9 cellular contexts compared by ENCODE assay signal in the genomic region with DNA sequence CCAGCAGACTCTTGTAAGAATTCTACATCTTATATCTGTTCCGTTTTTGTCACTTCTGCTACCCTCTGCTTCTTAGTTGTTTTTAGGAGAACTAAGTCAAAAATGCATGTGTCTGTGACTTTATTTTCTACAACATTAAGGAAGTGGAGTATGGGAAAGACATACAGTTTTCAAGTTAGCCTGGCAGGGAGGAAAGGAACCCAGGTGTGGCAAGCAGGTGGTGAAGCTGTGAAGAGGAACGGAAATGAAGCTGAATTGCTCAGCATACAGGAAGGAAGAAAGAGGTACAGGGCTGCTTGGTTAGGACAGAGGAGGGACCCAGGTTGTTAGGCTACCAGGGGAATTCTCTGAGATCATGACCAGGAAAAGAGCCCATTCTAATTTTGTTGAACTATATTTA. TPM values are rescaled to one million over a fixed set of nuclear protein-coding genes. Genes with fewer than 3 reads are reported as not detected.
DNase-seq lines count a peak whose midpoint lies in the region; ATAC-seq, FAIRE-seq and TF ChIP-seq lines count a peak whose summit lies in the region.
"Had no signal": no experiment of that assay in that cellular context is flagged by ENCODE, and none has a peak within 500 bp of the region (broad histone marks: within the 10 kb centered on the region; RNA-seq: fewer than 3 reads in every experiment).

No MANE protein-coding gene starts in this region.

- no peak for TF ChIP-seq CTCF in A549 (IDR thresholded peaks at IDR 0.05)
- TF ChIP-seq CTCF in left ventricle myocardium inferior (IDR thresholded peaks at IDR 0.05; ENCODE audit: borderline replicate concordance): no peak
- no peak for TF ChIP-seq CTCF in GM20000 (IDR thresholded peaks at IDR 0.05; ENCODE audit: extremely low read depth, missing control alignments)

- H3K4me1 ChIP-seq in A549: peaks cover 87% of the 10 kb centered on the region
- peaks cover 85% of the 10 kb centered on the region for H3K4me1 ChIP-seq in left ventricle myocardium inferior

- peak overlapping the region; percentile 98 for H3K4me2 ChIP-seq in A549

- ATAC-seq in A549 (no peak), GM19324 (IDR thresholded peaks at IDR 0.05; ENCODE audit: low FRiP score, unreplicated experiment) (peak; percentile 54)

- no peak for TF ChIP-seq RAD21 in A549 (conservative IDR thresholded peaks at IDR 0.05 in 1 of 2, IDR thresholded peaks at IDR 0.05 in 1 of 2)

- CTCF ChIA-PET in A549 (lab: Yijun Ruan, JAX): interaction anchor here (1.1 to 1.4 kb wide), 2 partner anchors 11 to 12 kb away, joined by 3 read pairs; no protein-coding TSS in a partner anchor

- H3K4me3 ChIP-seq in A549 (peak overlapping the region; percentile 42; the same call in 2 of the 3 replicates), left ventricle myocardium inferior (peak overlapping the region; percentile 56)

- WGBS in A549 (ENCODE audit: missing lambda C conversion rate): 40% methylated on average over 2 of the region's 2 CpGs

- intact Hi-C loops in left ventricle myocardium inferior (cut with micrococcal nuclease): no loop called here

- H3K9me3 ChIP-seq in A549 (no peaks in the 10 kb centered on the region), left ventricle myocardium inferior (replicated peaks) (no peaks in the 10 kb centered on the region)

- H3K27ac ChIP-seq in A549: peak overlapping the region; percentile 78 to 85
- H3K27ac ChIP-seq in left ventricle myocardium inferior (replicated peaks): peak overlapping the region; percentile 85

- no peak for FAIRE-seq in A549 (lab: Jason Lieb, UNC)

- H3K27me3 ChIP-seq in left ventricle myocardium inferior (ENCODE audit: low read depth): no peaks in the 10 kb centered on the region

- TF ChIP-seq POLR2A in A549 (IDR thresholded peaks at IDR 0.05; ENCODE audit: low read length): no peak

- TF ChIP-seq EP300 in A549 (IDR thresholded peaks at IDR 0.05): no peak

- DNase-seq in A549 (ENCODE audit: low read depth in 1 of 2, low spot score in 1 of 2) (no peak), NCI-H69 (lab: John Stamatoyannopoulos, UW) (peak; percentile 83), left ventricle myocardium inferior (no peak), GM20000 (ENCODE audit: low spot score) (no peak), SW480 (ENCODE audit: low spot score) (no peak)
- no peak for DNase-seq in stimulated activated CD4-positive, alpha-beta T cell treated with anti-CD3 and anti-CD28 coated beads, Interleukin-2, amount 100 ng/mL, for 24 hours
- DNase-seq in activated CD8-positive, alpha-beta memory T cell treated with anti-CD3 and anti-CD28 coated beads, Interleukin-2, amount 50 U/mL, for 48 hours: no peak

- POLR2A ChIA-PET in A549 (lab: Yijun Ruan, JAX): no interaction called here

- no peaks in the 10 kb centered on the region for H3K36me3 ChIP-seq in left ventricle myocardium inferior

TF ChIP-seq in A549, 52 proteins besides CTCF, POLR2A, EP300 and RAD21:
- TF ChIP-seq CEBPB (IDR thresholded peaks at IDR 0.05) (no peak), FOXS1 (CRISPR knock-in tag; IDR thresholded peaks at IDR 0.05) (no peak), SMC3 (IDR thresholded peaks at IDR 0.05) (no peak), HOXB13 (CRISPR knock-in tag; IDR thresholded peaks at IDR 0.05; ENCODE audit: low read depth) (no peak), ZNF302 (CRISPR knock-in tag; IDR thresholded peaks at IDR 0.05) (no peak), HOXB5 (CRISPR knock-in tag; IDR thresholded peaks at IDR 0.05) (no peak)
- TF ChIP-seq, protein P1, sequence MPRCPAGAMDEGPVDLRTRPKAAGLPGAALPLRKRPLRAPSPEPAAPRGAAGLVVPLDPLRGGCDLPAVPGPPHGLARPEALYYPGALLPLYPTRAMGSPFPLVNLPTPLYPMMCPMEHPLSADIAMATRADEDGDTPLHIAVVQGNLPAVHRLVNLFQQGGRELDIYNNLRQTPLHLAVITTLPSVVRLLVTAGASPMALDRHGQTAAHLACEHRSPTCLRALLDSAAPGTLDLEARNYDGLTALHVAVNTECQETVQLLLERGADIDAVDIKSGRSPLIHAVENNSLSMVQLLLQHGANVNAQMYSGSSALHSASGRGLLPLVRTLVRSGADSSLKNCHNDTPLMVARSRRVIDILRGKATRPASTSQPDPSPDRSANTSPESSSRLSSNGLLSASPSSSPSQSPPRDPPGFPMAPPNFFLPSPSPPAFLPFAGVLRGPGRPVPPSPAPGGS (IDR thresholded peaks at IDR 0.05): no peak

RNA-seq across cellular contexts. Expression of a gene that starts 9.4 kb away (rescaled TPM):
- polyA plus RNA-seq in A549 (2011; rRNA removed) (18.7 and 23.2 TPM in 2 replicates), A549 (2017; fragmentation: RNase III; extraction: RNeasy Plus Mini Kit Qiagen cat#74134 plus additional on column Dnase treatment) (5.8 to 6.8 TPM (median 6.4 TPM) in 3 replicates)
- 1.9 and 2.6 TPM in 2 replicates for polyA plus RNA-seq in A549 (2012; cell fraction: cytosol; rRNA removed)
- polyA plus RNA-seq in A549 (2012; cell fraction: nucleus; rRNA removed): 2.9 and 4.5 TPM in 2 replicates
- 47.3 and 56.1 TPM in 2 replicates for polyA minus RNA-seq in A549 (2011; rRNA and poly(A)+ RNA removed)
- total RNA-seq in left ventricle myocardium inferior: 9.0 TPM
- polyA plus RNA-seq: mammary epithelial cell had no signal
